19 cellular contexts compared by ENCODE assay signal in genomic region chr4:65195666-65196065, GRCh38.
DNase-seq lines count a peak whose midpoint lies in the region; ATAC-seq and TF ChIP-seq lines count a peak whose summit lies in the region.
"Had no signal": no experiment of that assay in that cellular context is flagged by ENCODE, and none has a peak within 500 bp of the region (broad histone marks: within the 10 kb centered on the region; RNA-seq: fewer than 3 reads in every experiment).

No MANE protein-coding gene starts in this region.

- TF ChIP-seq CTCF in omental fat pad (IDR thresholded peaks at IDR 0.05), result no peak

- peak; percentile 29 for DNase-seq in NCI-H2171 treated with DMSO at 0.1 percent for 48 hours (lab: John Stamatoyannopoulos, UW)
- no peak for DNase-seq in NCI-H2171 (lab: John Stamatoyannopoulos, UW)
- DNase-seq in mesenteric fat pad (ENCODE audit: low spot score), result peak; percentile 47
- DNase-seq in sciatic nerve (ENCODE audit: low spot score), result no peak
- no peak for DNase-seq in NCI-H2029 (lab: John Stamatoyannopoulos, UW)
- no peak for DNase-seq in omental fat pad (ENCODE audit: low spot score)
- no peak for DNase-seq in NCI-H1105 treated with DMSO at 0.1 percent for 48 hours (lab: John Stamatoyannopoulos, UW)
- DNase-seq: 8988T; ACHN; AML-193; BE2C; CD4-positive, alpha-beta T cell; CD8-positive, alpha-beta memory T cell; DMS153; DND-41; GOT3; H7; HCEC 1CT had no signal

- ATAC-seq in sciatic nerve, result peak; percentile 41
- ATAC-seq in omental fat pad (ENCODE audit: low FRiP score), result no peak
- ATAC-seq: A549 had no signal

- intact Hi-C loops in sciatic nerve (cut with DNase I), result no loop called here

Comparison
In these comparisons a context has a peak if more than half of its experiments do, and no peak if none do; other contexts are left out.
1. DNase-seq: peak in NCI-H2171 treated with DMSO at 0.1 percent for 48 hours (single experiment) and mesenteric fat pad (single experiment); none in NCI-H2171 (single experiment), sciatic nerve (single experiment), NCI-H2029 (single experiment), omental fat pad (single experiment) and NCI-H1105 treated with DMSO at 0.1 percent for 48 hours (single experiment).